ENCODE assay signal across 21 cellular contexts in genomic region chr10:71274901-71275796, GRCh38. TPM values are rescaled to one million over a fixed set of nuclear protein-coding genes. Genes with fewer than 3 reads are reported as not detected.
DNase-seq lines count a peak whose midpoint lies in the region; ATAC-seq and TF ChIP-seq lines count a peak whose summit lies in the region.
"Had no signal": no experiment of that assay in that cellular context is flagged by ENCODE, and none has a peak within 500 bp of the region (broad histone marks: within the 10 kb centered on the region; RNA-seq: fewer than 3 reads in every experiment).

No MANE protein-coding gene starts in this region.

- H3K4me1 ChIP-seq in left ventricle myocardium inferior (peaks cover 51% of the 10 kb centered on the region), OCI-LY1 (ENCODE audit: insufficient read depth, low read length, severe bottlenecking) (no peaks in the 10 kb centered on the region), upper lobe of right lung (peaks cover 5% of the 10 kb centered on the region)
- H3K4me1 ChIP-seq: HAP-1 had no signal

- no peaks in the 10 kb centered on the region for H3F3A ChIP-seq in OCI-LY1 (ENCODE audit: insufficient read depth, low read length)

- H3K27me3 ChIP-seq in left ventricle myocardium inferior (ENCODE audit: low read depth) = no peaks in the 10 kb centered on the region
- H3K27me3 ChIP-seq in OCI-LY1 (ENCODE audit: insufficient read depth, low read length) = no peaks in the 10 kb centered on the region
- H3K27me3 ChIP-seq in upper lobe of right lung = no peaks in the 10 kb centered on the region
- H3K27me3 ChIP-seq: gastrocnemius medialis, thyroid gland had no signal

- H4K20me1 ChIP-seq in OCI-LY1 (ENCODE audit: insufficient read depth, low read length) = no peaks in the 10 kb centered on the region

- H3K36me3 ChIP-seq in left ventricle myocardium inferior = peaks cover 6% of the 10 kb centered on the region
- H3K36me3 ChIP-seq in OCI-LY1 (ENCODE audit: insufficient read depth, low read length) = no peaks in the 10 kb centered on the region
- H3K36me3 ChIP-seq in upper lobe of right lung = no peaks in the 10 kb centered on the region
- H3K36me3 ChIP-seq: gastrocnemius medialis, HAP-1, thyroid gland had no signal

- ATAC-seq in left ventricle myocardium superior = no peak
- ATAC-seq in upper lobe of right lung = peak; percentile 18
- ATAC-seq in HG03025 (IDR thresholded peaks at IDR 0.05; ENCODE audit: low FRiP score, unreplicated experiment) = no peak
- ATAC-seq: gastrocnemius medialis; stimulated activated memory B cell treated with anti-CD40 and anti-IgM and Interleukin-4, amounts not matched to agents 10 μg/mL and 1 μg/mL and 100 μg/mL, for 72 hours had no signal

- intact Hi-C loops in left ventricle myocardium inferior (cut with micrococcal nuclease) = no loop called here
- intact Hi-C loops in left ventricle myocardium superior (cut with micrococcal nuclease) = loop anchor here (5.0 kb wide), 2 partner anchors 33 to 63 kb away; partner anchors contain the start of gene UNC5B
- intact Hi-C loops in upper lobe of right lung (cut with DNase I) = no loop called here

- no peak overlapping the region for H3K4me2 ChIP-seq in OCI-LY1 (ENCODE audit: low read length)

- H3K27ac ChIP-seq in left ventricle myocardium inferior (replicated peaks) (peak overlapping the region; percentile 20), OCI-LY1 (ENCODE audit: low read depth, low read length, poor library complexity, severe bottlenecking) (no peak overlapping the region), caudate nucleus (ENCODE audit: low read depth, low read length) (peak overlapping the region; percentile 23), upper lobe of right lung (no peak overlapping the region)
- H3K27ac ChIP-seq: gastrocnemius medialis, thyroid gland had no signal

- H3K9me3 ChIP-seq in left ventricle myocardium inferior (replicated peaks) = no peaks in the 10 kb centered on the region
- H3K9me3 ChIP-seq in OCI-LY1 (ENCODE audit: low read length) = no peaks in the 10 kb centered on the region
- H3K9me3 ChIP-seq in upper lobe of right lung = no peaks in the 10 kb centered on the region
- H3K9me3 ChIP-seq: gastrocnemius medialis, HAP-1, thyroid gland had no signal

- H3K9me2 ChIP-seq in OCI-LY1 (ENCODE audit: low read depth, low read length) = no peaks in the 10 kb centered on the region

- H3K4me3 ChIP-seq in left ventricle myocardium inferior = no peak overlapping the region
- H3K4me3 ChIP-seq in OCI-LY1 (ENCODE audit: low read depth, low read length, poor library complexity, severe bottlenecking) = no peak overlapping the region
- H3K4me3 ChIP-seq in upper lobe of right lung = no peak overlapping the region
- H3K4me3 ChIP-seq: gastrocnemius medialis, HAP-1, thyroid gland had no signal

- no peak for TF ChIP-seq CTCF in left ventricle myocardium inferior (IDR thresholded peaks at IDR 0.05; ENCODE audit: borderline replicate concordance)
- TF ChIP-seq CTCF in OCI-LY1 (IDR thresholded peaks at IDR 0.05; ENCODE audit: low read length) = peak; percentile 66
- TF ChIP-seq CTCF in upper lobe of right lung (IDR thresholded peaks at IDR 0.05) = no peak

- DNase-seq in left ventricle myocardium inferior (no peak), left ventricle myocardium superior (no peak), caudate nucleus (lab: John Stamatoyannopoulos, UW) (no peak), upper lobe of right lung (no peak), KG1 (lab: John Stamatoyannopoulos, UW) (no peak)
- DNase-seq in stimulated activated CD4-positive, alpha-beta T cell treated with anti-CD3 and anti-CD28 coated beads, Interleukin-1b, Interleukin-23, amount 100 ng/mL, for 48 hours = no peak
- DNase-seq: activated naive CD4-positive, alpha-beta T cell treated with Interleukin-2 at 50 U/mL for 16 hours; activated T-cell treated with anti-CD3 and anti-CD28 coated beads for 4 hours; aorta; CD4-positive, CD25-positive, alpha-beta regulatory T cell; DMS79; gastrocnemius medialis; kidney glomerular epithelial cell; NCI-H1436; NCI-H2171 treated with DMSO at 0.1 percent for 48 hours; SW 1271; thyroid gland had no signal

- H3K9ac ChIP-seq in OCI-LY1 (ENCODE audit: low read length) = no peak overlapping the region

- no peak overlapping the region for H2AFZ ChIP-seq in OCI-LY1 (ENCODE audit: low read length)

- H3K79me2 ChIP-seq in OCI-LY1 (ENCODE audit: insufficient read depth, low read length) = no peaks in the 10 kb centered on the region

RNA-seq across cellular contexts. Expression of gene SLC29A3, which starts 43.9 kb away (rescaled TPM):
- total RNA-seq in left ventricle myocardium inferior = 1.7 TPM
- 2.0 TPM for total RNA-seq in left ventricle myocardium superior
- total RNA-seq in upper lobe of right lung = 14.8 TPM

Comparison
In these comparisons a context has a peak if more than half of its experiments do, and no peak if none do; other contexts are left out.
1. H3K27ac ChIP-seq: peak in left ventricle myocardium inferior (single experiment) and caudate nucleus (single experiment); none in OCI-LY1 (single experiment) and upper lobe of right lung (single experiment).